ENCODE assay signal across 11 cellular contexts in genomic region chr18:63158012-63158631, GRCh38.
A peak's percentile ranks its signal among the peaks of the same experiment; 100 is the strongest.
DNase-seq lines count a peak whose midpoint lies in the region; ATAC-seq and TF ChIP-seq lines count a peak whose summit lies in the region.
"Had no signal": no experiment of that assay in that cellular context is flagged by ENCODE, and none has a peak within 500 bp of the region (broad histone marks: within the 10 kb centered on the region; RNA-seq: fewer than 3 reads in every experiment).

No MANE protein-coding gene starts in this region.

- H3K36me3 Mint-ChIP-seq in CD4-positive, alpha-beta memory T cell = peaks cover 5 to 32% of the 10 kb centered on the region in 2 donors
- H3K36me3 Mint-ChIP-seq in activated T-helper 17 cell treated with anti-CD3 and anti-CD28 coated beads, Interleukin-2, amount 50 U/mL, for 72 hours (ENCODE audit: low read depth) = peaks cover 97% of the 10 kb centered on the region
- peaks cover 0 to 39% (median 0%) of the 10 kb centered on the region in 5 donors for H3K36me3 Mint-ChIP-seq in naive thymus-derived CD4-positive, alpha-beta T cell
- H3K36me3 Mint-ChIP-seq: brain had no signal

- peak overlapping the region; percentile 97 for H3K27ac ChIP-seq in CD4-positive, alpha-beta memory T cell (ENCODE audit: low read depth, low read length)
- peak overlapping the region; percentile 90 for H3K27ac ChIP-seq in naive thymus-derived CD4-positive, alpha-beta T cell (ENCODE audit: low read depth, low read length)
- H3K27ac ChIP-seq: right lobe of liver, SJSA1 had no signal

- H3K9me3 Mint-ChIP-seq in CD4-positive, alpha-beta memory T cell = no peaks in the 10 kb centered on the region
- peaks cover 3% of the 10 kb centered on the region for H3K9me3 Mint-ChIP-seq in activated T-helper 17 cell treated with anti-CD3 and anti-CD28 coated beads, Interleukin-2, amount 50 U/mL, for 72 hours
- H3K9me3 Mint-ChIP-seq in naive thymus-derived CD4-positive, alpha-beta T cell = peaks cover 0 to 1% (median 0%) of the 10 kb centered on the region in 11 donors

- DNase-seq in CD4-positive, alpha-beta memory T cell = no peak
- DNase-seq in naive thymus-derived CD4-positive, alpha-beta T cell = no peak
- no peak for DNase-seq in NCI-H774 (lab: John Stamatoyannopoulos, UW)
- no peak for DNase-seq in GM10248 (ENCODE audit: extremely low spot score)
- DNase-seq in GM20000 (ENCODE audit: low spot score) = no peak
- DNase-seq: right lobe of liver had no signal

- CTCF ChIA-PET in CD4-positive, alpha-beta memory T cell (lab: Charles Lee; ENCODE audit: partially characterized antibody) = interaction anchor here (0.5 to 10.1 kb wide), 10 partner anchors 18 to 164 kb away, joined by 3 to 148 read pairs (median 14); partner anchors contain the start of gene BCL2
- CTCF ChIA-PET in naive thymus-derived CD4-positive, alpha-beta T cell (lab: Charles Lee) = interaction anchor here (0.6 to 5.7 kb wide), 9 partner anchors 13 to 160 kb away, joined by 3 to 51 read pairs (median 3); partner anchors contain the start of gene BCL2
- CTCF ChIA-PET in GM10248 (lab: Yijun Ruan, JAX) = interaction anchor here (1.3 to 9.0 kb wide), 11 partner anchors 17 to 165 kb away, joined by 3 to 172 read pairs (median 8); partner anchors contain the start of gene BCL2

- intact Hi-C loops in CD4-positive, alpha-beta memory T cell (cut with micrococcal nuclease) = loop anchor here (5.0 to 10.0 kb wide), 2 partner anchors 264 to 633 kb away; partner anchors contain the start of genes VPS4B and ZCCHC2
- intact Hi-C loops in naive thymus-derived CD4-positive, alpha-beta T cell (cut with micrococcal nuclease) = loop anchor here in 1 of 2 donors (5.0 kb wide), 1 partner anchor 144 kb away; no protein-coding TSS in a partner anchor

- ATAC-seq in activated T-helper 17 cell treated with anti-CD3 and anti-CD28 coated beads, Interleukin-2, amount 50 U/mL, for 72 hours (replicated peaks) = no peak
- no peak for ATAC-seq in naive thymus-derived CD4-positive, alpha-beta T cell
- ATAC-seq in HG03521 (IDR thresholded peaks at IDR 0.05; ENCODE audit: unreplicated experiment) = no peak
- ATAC-seq: right lobe of liver had no signal

- in situ Hi-C loops in GM18951 (cut with MboI; ENCODE audit: low sequenced_read_pairs, unreplicated experiment) = no loop called here

- H3K27me3 ChIP-seq in CD4-positive, alpha-beta memory T cell (ENCODE audit: insufficient read depth, low read length) = no peaks in the 10 kb centered on the region
- H3K27me3 ChIP-seq in naive thymus-derived CD4-positive, alpha-beta T cell (ENCODE audit: control insufficient read depth in 2 of 2, insufficient read depth in 2 of 2, low read length in 2 of 2) = no peaks in the 10 kb centered on the region
- H3K27me3 ChIP-seq: right lobe of liver, SJSA1 had no signal

- H3K27ac Mint-ChIP-seq in CD4-positive, alpha-beta memory T cell = peak overlapping the region; percentile 93 to 100 (median 99)
- peak overlapping the region; percentile 98 for H3K27ac Mint-ChIP-seq in activated T-helper 17 cell treated with anti-CD3 and anti-CD28 coated beads, Interleukin-2, amount 50 U/mL, for 72 hours
- H3K27ac Mint-ChIP-seq in naive thymus-derived CD4-positive, alpha-beta T cell = peak overlapping the region; percentile 93 to 99 (median 95)

- H3K27me3 Mint-ChIP-seq in CD4-positive, alpha-beta memory T cell = no peaks in the 10 kb centered on the region
- H3K27me3 Mint-ChIP-seq in activated T-helper 17 cell treated with anti-CD3 and anti-CD28 coated beads, Interleukin-2, amount 50 U/mL, for 72 hours = no peaks in the 10 kb centered on the region
- no peaks in the 10 kb centered on the region for H3K27me3 Mint-ChIP-seq in naive thymus-derived CD4-positive, alpha-beta T cell

- peak overlapping the region; percentile 83 to 93 (median 90) for H3K4me3 Mint-ChIP-seq in CD4-positive, alpha-beta memory T cell
- peak overlapping the region; percentile 75 for H3K4me3 Mint-ChIP-seq in activated T-helper 17 cell treated with anti-CD3 and anti-CD28 coated beads, Interleukin-2, amount 50 U/mL, for 72 hours
- H3K4me3 Mint-ChIP-seq in naive thymus-derived CD4-positive, alpha-beta T cell = peak overlapping the region; percentile 78 to 99 (median 88)
- H3K4me3 Mint-ChIP-seq: brain had no signal

- H3K9me3 ChIP-seq in CD4-positive, alpha-beta memory T cell (ENCODE audit: control insufficient read depth in 1 of 2, low read length in 2 of 2) = no peaks in the 10 kb centered on the region
- H3K9me3 ChIP-seq in naive thymus-derived CD4-positive, alpha-beta T cell (ENCODE audit: control insufficient read depth in 2 of 3, low read length in 3 of 3) = no peaks in the 10 kb centered on the region
- H3K9me3 ChIP-seq: right lobe of liver had no signal

- no peaks in the 10 kb centered on the region for H3K36me3 ChIP-seq in CD4-positive, alpha-beta memory T cell (ENCODE audit: insufficient read depth, low read length)
- no peaks in the 10 kb centered on the region for H3K36me3 ChIP-seq in naive thymus-derived CD4-positive, alpha-beta T cell (ENCODE audit: control insufficient read depth in 2 of 3, insufficient read depth in 3 of 3, low read length in 3 of 3)
- H3K36me3 ChIP-seq: right lobe of liver, SJSA1 had no signal

- POLR2A ChIA-PET in CD4-positive, alpha-beta memory T cell (lab: Charles Lee; ENCODE audit: partially characterized antibody) = interaction anchor here (0.7 to 10.0 kb wide), 27 partner anchors 10 to 208 kb away, joined by 3 to 195 read pairs (median 4); partner anchors contain the start of gene BCL2
- POLR2A ChIA-PET in naive thymus-derived CD4-positive, alpha-beta T cell (lab: Charles Lee) = interaction anchor here (0.6 to 7.1 kb wide), 28 partner anchors 9 to 165 kb away, joined by 3 to 75 read pairs (median 5); partner anchors contain the start of gene BCL2
- POLR2A ChIA-PET in GM10248 (lab: Yijun Ruan, JAX) = interaction anchor here (0.6 to 2.0 kb wide), 5 partner anchors 21 to 166 kb away, joined by 3 to 5 read pairs (median 4); no protein-coding TSS in a partner anchor

- TF ChIP-seq CTCF in GM10248 (IDR thresholded peaks at IDR 0.05; ENCODE audit: control extremely low read depth, extremely low read depth, low read depth, missing control alignments) = no peak
- TF ChIP-seq CTCF in GM20000 (IDR thresholded peaks at IDR 0.05; ENCODE audit: extremely low read depth, missing control alignments) = no peak

- H3K4me3 ChIP-seq in CD4-positive, alpha-beta memory T cell (ENCODE audit: low read length in 2 of 2) = peak overlapping the region; percentile 37 to 61
- peak overlapping the region; percentile 56 for H3K4me3 ChIP-seq in naive thymus-derived CD4-positive, alpha-beta T cell (ENCODE audit: low read length)
- H3K4me3 ChIP-seq: right lobe of liver, SJSA1 had no signal

- peak; percentile 46 for TF ChIP-seq POLR2A in GM18951 (IDR thresholded peaks at IDR 0.05; ENCODE audit: extremely low read depth, insufficient read depth, insufficient read length)

- peaks cover 99% of the 10 kb centered on the region for H3K4me1 ChIP-seq in CD4-positive, alpha-beta memory T cell (ENCODE audit: insufficient read depth, low read length)
- peaks cover 93% of the 10 kb centered on the region in 2 donors for H3K4me1 ChIP-seq in naive thymus-derived CD4-positive, alpha-beta T cell (ENCODE audit: control insufficient read depth in 2 of 2, insufficient read depth in 2 of 2, low read length in 2 of 2)

- H3K4me1 Mint-ChIP-seq in CD4-positive, alpha-beta memory T cell = peaks cover 85 to 100% (median 93%) of the 10 kb centered on the region in 4 donors
- peaks cover 51% of the 10 kb centered on the region for H3K4me1 Mint-ChIP-seq in activated T-helper 17 cell treated with anti-CD3 and anti-CD28 coated beads, Interleukin-2, amount 50 U/mL, for 72 hours
- peaks cover 86 to 100% (median 100%) of the 10 kb centered on the region in 7 donors for H3K4me1 Mint-ChIP-seq in naive thymus-derived CD4-positive, alpha-beta T cell
